1 cellular context compared by ENCODE assay signal in the genomic region with DNA sequence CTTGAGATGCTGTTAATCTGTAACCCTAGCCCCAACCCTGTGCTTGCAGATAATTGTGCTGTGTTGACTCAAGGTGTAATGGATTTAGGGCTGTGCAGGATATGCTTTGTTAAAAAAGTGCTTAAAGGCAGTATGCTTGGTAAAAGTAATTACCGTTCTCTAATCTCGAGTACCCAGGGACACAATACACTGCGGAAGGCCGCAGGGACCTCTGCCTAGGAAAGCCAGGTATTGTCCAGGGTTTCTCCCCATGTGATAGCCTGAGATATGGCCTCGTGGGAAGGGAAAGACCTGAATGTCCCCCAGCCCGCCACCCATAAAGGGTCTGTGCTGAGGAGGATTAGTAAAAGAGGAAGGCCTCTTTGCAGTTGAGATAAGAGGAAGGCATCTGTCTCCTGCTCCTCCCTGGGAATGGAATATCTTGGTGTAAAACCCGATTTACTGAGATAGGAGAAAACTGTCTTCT.
A peak's percentile ranks its signal among the peaks of the same experiment; 100 is the strongest.
TF ChIP-seq lines count a peak whose summit lies in the region.
"Not testable (repeated sequence)": the region's sequence is repeated elsewhere in the genome, so short reads cannot be mapped to it uniquely, and the experiment has no call there.

No MANE protein-coding gene starts in this region.

TF ChIP-seq in K562, 482 proteins besides CTCF, POLR2A, EP300 and RAD21 (continues in another document):
- TF ChIP-seq CXXC5 (CRISPR knock-in tag; IDR thresholded peaks at IDR 0.05) (peak; percentile 90), ZFX (CRISPR knock-in tag; IDR thresholded peaks at IDR 0.05) (peak; percentile 32; the same call in 1 of the 2 replicates), CBFA2T3 (IDR thresholded peaks at IDR 0.05) (peak; percentile 96), TARDBP (IDR thresholded peaks at IDR 0.05) (0 out of 2 replicates have a peak, but pooled peaks have one; percentile 71), TEAD4 (IDR thresholded peaks at IDR 0.05; ENCODE audit: low read length) (peak; percentile 87), CTBP1 (IDR thresholded peaks at IDR 0.05; ENCODE audit: borderline replicate concordance) (peak; percentile 92), BCOR (IDR thresholded peaks at IDR 0.05) (0 out of 2 replicates have a peak, but pooled peaks have one; percentile 13), TRIM24 (IDR thresholded peaks at IDR 0.05) (peak; percentile 84 to 89), CC2D1A (IDR thresholded peaks at IDR 0.05) (peak; percentile 86; the same call in 1 of the 2 replicates), KDM1A (IDR thresholded peaks at IDR 0.05) (peak; percentile 73 to 83), MYC (IDR thresholded peaks at IDR 0.05; ENCODE audit: low read depth, low read length) (peak; percentile 26; the same call in 1 of the 2 replicates), ARNT (IDR thresholded peaks at IDR 0.05) (0 out of 4 replicates have a peak, but pooled peaks of 1 of the 2 experiments have one; percentile 54), HDAC3 (IDR thresholded peaks at IDR 0.05; ENCODE audit: borderline replicate concordance, partially characterized antibody) (peak; percentile 63), ZEB2 (IDR thresholded peaks at IDR 0.05) (peak; percentile 86), CCNT2 (IDR thresholded peaks at IDR 0.05; ENCODE audit: borderline replicate concordance, extremely low read depth, insufficient read length, low read depth, low read length) (peak; percentile 23), ZNF274 (IDR thresholded peaks at IDR 0.05; ENCODE audit: borderline replicate concordance, low read depth, low read length) (peak; percentile 53; the same call in 1 of the 2 replicates), MTA3 (IDR thresholded peaks at IDR 0.05; ENCODE audit: borderline replicate concordance) (peak; percentile 61), NCOA1 (IDR thresholded peaks at IDR 0.05; ENCODE audit: low read depth) (peak; percentile 67; the same call in 1 of the 2 replicates), FOXM1 (IDR thresholded peaks at IDR 0.05; ENCODE audit: low read depth) (peak; percentile 65), LCOR (CRISPR knock-in tag; IDR thresholded peaks at IDR 0.05) (0 out of 2 replicates have a peak, but pooled peaks have one; percentile 64), DMBX1 (CRISPR knock-in tag; IDR thresholded peaks at IDR 0.05; ENCODE audit: borderline replicate concordance) (peak; percentile 88; the same call in 1 of the 2 replicates), TAL1 (IDR thresholded peaks at IDR 0.05) (peak; percentile 91), SRF (CRISPR knock-in tag; IDR thresholded peaks at IDR 0.05) (peak in 1 of 2 experiments; percentile 29; a peak in 1 of 4 replicates), HDAC1 (IDR thresholded peaks at IDR 0.05) (peak in 1 of 2 experiments; percentile 69; a peak in 1 of 4 replicates), CBFA2T2 (conservative IDR thresholded peaks at IDR 0.05) (peak; percentile 95), SMAD4 (CRISPR knock-in tag; conservative IDR thresholded peaks at IDR 0.05) (peak; percentile 88), KLF16 (IDR thresholded peaks at IDR 0.05) (peak; percentile 85), FOXA3 (CRISPR knock-in tag; conservative IDR thresholded peaks at IDR 0.05 in 1 of 2, IDR thresholded peaks at IDR 0.05 in 1 of 2) (peak; percentile 94 to 98), GATAD2A (IDR thresholded peaks at IDR 0.05) (peak; percentile 83), SMARCE1 (IDR thresholded peaks at IDR 0.05) (peak; percentile 84), RAD51 (IDR thresholded peaks at IDR 0.05; ENCODE audit: borderline replicate concordance, low read depth) (0 out of 2 replicates have a peak, but pooled peaks have one; percentile 21), NFIC (IDR thresholded peaks at IDR 0.05) (peak; percentile 82), ARID1B (IDR thresholded peaks at IDR 0.05) (peak; percentile 93), ZBTB7A (IDR thresholded peaks at IDR 0.05; ENCODE audit: borderline replicate concordance, control insufficient read depth, low read depth, low read length) (peak; percentile 39; the same call in 1 of the 2 replicates), GATA2 (CRISPR knock-in tag; IDR thresholded peaks at IDR 0.05) (peak; percentile 94), HDAC2 (IDR thresholded peaks at IDR 0.05) (peak; percentile 59; the same call in 1 of the 2 replicates), SOX6 (IDR thresholded peaks at IDR 0.05) (peak; percentile 97), ATF7 (IDR thresholded peaks at IDR 0.05) (peak; percentile 36; the same call in 1 of the 2 replicates), SMARCA4 (IDR thresholded peaks at IDR 0.05) (peak; percentile 82)
- TF ChIP-seq TEAD4 (CRISPR knock-in tag; IDR thresholded peaks at IDR 0.05; ENCODE audit: borderline replicate concordance); MYC (CRISPR knock-in tag; IDR thresholded peaks at IDR 0.05; ENCODE audit: borderline replicate concordance, low read depth); FOXM1 (CRISPR knock-in tag; IDR thresholded peaks at IDR 0.05; ENCODE audit: low read depth): not testable (repeated sequence)
- TF ChIP-seq, protein P1, sequence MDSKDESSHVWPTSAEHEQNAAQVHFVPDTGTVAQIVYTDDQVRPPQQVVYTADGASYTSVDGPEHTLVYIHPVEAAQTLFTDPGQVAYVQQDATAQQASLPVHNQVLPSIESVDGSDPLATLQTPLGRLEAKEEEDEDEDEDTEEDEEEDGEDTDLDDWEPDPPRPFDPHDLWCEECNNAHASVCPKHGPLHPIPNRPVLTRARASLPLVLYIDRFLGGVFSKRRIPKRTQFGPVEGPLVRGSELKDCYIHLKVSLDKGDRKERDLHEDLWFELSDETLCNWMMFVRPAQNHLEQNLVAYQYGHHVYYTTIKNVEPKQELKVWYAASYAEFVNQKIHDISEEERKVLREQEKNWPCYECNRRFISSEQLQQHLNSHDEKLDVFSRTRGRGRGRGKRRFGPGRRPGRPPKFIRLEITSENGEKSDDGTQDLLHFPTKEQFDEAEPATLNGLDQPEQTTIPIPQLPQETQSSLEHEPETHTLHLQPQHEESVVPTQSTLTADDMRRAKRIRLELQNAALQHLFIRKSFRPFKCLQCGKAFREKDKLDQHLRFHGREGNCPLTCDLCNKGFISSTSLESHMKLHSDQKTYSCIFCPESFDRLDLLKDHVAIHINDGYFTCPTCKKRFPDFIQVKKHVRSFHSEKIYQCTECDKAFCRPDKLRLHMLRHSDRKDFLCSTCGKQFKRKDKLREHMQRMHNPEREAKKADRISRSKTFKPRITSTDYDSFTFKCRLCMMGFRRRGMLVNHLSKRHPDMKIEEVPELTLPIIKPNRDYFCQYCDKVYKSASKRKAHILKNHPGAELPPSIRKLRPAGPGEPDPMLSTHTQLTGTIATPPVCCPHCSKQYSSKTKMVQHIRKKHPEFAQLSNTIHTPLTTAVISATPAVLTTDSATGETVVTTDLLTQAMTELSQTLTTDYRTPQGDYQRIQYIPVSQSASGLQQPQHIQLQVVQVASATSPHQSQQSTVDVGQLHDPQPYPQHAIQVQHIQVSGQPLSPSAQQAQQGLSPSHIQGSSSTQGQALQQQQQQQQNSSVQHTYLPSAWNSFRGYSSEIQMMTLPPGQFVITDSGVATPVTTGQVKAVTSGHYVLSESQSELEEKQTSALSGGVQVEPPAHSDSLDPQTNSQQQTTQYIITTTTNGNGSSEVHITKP (IDR thresholded peaks at IDR 0.05; ENCODE audit: partially characterized antibody): peak; percentile 15
- TF ChIP-seq, protein P2, sequence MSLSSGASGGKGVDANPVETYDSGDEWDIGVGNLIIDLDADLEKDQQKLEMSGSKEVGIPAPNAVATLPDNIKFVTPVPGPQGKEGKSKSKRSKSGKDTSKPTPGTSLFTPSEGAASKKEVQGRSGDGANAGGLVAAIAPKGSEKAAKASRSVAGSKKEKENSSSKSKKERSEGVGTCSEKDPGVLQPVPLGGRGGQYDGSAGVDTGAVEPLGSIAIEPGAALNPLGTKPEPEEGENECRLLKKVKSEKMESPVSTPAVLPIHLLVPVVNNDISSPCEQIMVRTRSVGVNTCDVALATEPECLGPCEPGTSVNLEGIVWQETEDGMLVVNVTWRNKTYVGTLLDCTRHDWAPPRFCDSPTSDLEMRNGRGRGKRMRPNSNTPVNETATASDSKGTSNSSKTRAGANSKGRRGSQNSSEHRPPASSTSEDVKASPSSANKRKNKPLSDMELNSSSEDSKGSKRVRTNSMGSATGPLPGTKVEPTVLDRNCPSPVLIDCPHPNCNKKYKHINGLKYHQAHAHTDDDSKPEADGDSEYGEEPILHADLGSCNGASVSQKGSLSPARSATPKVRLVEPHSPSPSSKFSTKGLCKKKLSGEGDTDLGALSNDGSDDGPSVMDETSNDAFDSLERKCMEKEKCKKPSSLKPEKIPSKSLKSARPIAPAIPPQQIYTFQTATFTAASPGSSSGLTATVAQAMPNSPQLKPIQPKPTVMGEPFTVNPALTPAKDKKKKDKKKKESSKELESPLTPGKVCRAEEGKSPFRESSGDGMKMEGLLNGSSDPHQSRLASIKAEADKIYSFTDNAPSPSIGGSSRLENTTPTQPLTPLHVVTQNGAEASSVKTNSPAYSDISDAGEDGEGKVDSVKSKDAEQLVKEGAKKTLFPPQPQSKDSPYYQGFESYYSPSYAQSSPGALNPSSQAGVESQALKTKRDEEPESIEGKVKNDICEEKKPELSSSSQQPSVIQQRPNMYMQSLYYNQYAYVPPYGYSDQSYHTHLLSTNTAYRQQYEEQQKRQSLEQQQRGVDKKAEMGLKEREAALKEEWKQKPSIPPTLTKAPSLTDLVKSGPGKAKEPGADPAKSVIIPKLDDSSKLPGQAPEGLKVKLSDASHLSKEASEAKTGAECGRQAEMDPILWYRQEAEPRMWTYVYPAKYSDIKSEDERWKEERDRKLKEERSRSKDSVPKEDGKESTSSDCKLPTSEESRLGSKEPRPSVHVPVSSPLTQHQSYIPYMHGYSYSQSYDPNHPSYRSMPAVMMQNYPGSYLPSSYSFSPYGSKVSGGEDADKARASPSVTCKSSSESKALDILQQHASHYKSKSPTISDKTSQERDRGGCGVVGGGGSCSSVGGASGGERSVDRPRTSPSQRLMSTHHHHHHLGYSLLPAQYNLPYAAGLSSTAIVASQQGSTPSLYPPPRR (CRISPR knock-in tag; IDR thresholded peaks at IDR 0.05; ENCODE audit: borderline replicate concordance): 0 out of 2 replicates have a peak, but pooled peaks have one; percentile 64
- TF ChIP-seq, protein P3, sequence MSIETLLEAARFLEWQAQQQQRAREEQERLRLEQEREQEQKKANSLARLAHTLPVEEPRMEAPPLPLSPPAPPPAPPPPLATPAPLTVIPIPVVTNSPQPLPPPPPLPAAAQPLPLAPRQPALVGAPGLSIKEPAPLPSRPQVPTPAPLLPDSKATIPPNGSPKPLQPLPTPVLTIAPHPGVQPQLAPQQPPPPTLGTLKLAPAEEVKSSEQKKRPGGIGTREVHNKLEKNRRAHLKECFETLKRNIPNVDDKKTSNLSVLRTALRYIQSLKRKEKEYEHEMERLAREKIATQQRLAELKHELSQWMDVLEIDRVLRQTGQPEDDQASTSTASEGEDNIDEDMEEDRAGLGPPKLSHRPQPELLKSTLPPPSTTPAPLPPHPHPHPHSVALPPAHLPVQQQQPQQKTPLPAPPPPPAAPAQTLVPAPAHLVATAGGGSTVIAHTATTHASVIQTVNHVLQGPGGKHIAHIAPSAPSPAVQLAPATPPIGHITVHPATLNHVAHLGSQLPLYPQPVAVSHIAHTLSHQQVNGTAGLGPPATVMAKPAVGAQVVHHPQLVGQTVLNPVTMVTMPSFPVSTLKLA (conservative IDR thresholded peaks at IDR 0.05): 0 out of 4 replicates have a peak, but pooled peaks of 1 of the 2 experiments have one; percentile 40
- TF ChIP-seq, protein P4, sequence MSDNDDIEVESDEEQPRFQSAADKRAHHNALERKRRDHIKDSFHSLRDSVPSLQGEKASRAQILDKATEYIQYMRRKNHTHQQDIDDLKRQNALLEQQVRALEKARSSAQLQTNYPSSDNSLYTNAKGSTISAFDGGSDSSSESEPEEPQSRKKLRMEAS (CRISPR knock-in tag; IDR thresholded peaks at IDR 0.05): peak; percentile 91
- TF ChIP-seq, protein P5, sequence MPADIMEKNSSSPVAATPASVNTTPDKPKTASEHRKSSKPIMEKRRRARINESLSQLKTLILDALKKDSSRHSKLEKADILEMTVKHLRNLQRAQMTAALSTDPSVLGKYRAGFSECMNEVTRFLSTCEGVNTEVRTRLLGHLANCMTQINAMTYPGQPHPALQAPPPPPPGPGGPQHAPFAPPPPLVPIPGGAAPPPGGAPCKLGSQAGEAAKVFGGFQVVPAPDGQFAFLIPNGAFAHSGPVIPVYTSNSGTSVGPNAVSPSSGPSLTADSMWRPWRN (IDR thresholded peaks at IDR 0.05; ENCODE audit: low read depth): peak; percentile 22; the same call in 1 of the 2 replicates
- TF ChIP-seq, protein P6, sequence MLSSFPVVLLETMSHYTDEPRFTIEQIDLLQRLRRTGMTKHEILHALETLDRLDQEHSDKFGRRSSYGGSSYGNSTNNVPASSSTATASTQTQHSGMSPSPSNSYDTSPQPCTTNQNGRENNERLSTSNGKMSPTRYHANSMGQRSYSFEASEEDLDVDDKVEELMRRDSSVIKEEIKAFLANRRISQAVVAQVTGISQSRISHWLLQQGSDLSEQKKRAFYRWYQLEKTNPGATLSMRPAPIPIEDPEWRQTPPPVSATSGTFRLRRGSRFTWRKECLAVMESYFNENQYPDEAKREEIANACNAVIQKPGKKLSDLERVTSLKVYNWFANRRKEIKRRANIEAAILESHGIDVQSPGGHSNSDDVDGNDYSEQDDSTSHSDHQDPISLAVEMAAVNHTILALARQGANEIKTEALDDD (IDR thresholded peaks at IDR 0.05): peak; percentile 76
- TF ChIP-seq, protein P7, sequence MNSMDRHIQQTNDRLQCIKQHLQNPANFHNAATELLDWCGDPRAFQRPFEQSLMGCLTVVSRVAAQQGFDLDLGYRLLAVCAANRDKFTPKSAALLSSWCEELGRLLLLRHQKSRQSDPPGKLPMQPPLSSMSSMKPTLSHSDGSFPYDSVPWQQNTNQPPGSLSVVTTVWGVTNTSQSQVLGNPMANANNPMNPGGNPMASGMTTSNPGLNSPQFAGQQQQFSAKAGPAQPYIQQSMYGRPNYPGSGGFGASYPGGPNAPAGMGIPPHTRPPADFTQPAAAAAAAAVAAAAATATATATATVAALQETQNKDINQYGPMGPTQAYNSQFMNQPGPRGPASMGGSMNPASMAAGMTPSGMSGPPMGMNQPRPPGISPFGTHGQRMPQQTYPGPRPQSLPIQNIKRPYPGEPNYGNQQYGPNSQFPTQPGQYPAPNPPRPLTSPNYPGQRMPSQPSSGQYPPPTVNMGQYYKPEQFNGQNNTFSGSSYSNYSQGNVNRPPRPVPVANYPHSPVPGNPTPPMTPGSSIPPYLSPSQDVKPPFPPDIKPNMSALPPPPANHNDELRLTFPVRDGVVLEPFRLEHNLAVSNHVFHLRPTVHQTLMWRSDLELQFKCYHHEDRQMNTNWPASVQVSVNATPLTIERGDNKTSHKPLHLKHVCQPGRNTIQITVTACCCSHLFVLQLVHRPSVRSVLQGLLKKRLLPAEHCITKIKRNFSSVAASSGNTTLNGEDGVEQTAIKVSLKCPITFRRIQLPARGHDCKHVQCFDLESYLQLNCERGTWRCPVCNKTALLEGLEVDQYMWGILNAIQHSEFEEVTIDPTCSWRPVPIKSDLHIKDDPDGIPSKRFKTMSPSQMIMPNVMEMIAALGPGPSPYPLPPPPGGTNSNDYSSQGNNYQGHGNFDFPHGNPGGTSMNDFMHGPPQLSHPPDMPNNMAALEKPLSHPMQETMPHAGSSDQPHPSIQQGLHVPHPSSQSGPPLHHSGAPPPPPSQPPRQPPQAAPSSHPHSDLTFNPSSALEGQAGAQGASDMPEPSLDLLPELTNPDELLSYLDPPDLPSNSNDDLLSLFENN (IDR thresholded peaks at IDR 0.05; ENCODE audit: low read depth in 2 of 2, low read length in 2 of 2): peak in 1 of 2 experiments; percentile 16; a peak in 1 of 4 replicates
- TF ChIP-seq, protein P8, sequence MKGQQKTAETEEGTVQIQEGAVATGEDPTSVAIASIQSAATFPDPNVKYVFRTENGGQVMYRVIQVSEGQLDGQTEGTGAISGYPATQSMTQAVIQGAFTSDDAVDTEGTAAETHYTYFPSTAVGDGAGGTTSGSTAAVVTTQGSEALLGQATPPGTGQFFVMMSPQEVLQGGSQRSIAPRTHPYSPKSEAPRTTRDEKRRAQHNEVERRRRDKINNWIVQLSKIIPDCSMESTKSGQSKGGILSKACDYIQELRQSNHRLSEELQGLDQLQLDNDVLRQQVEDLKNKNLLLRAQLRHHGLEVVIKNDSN (CRISPR knock-in tag; IDR thresholded peaks at IDR 0.05): 0 out of 2 replicates have a peak, but pooled peaks have one; percentile 15
